ENCODE assay signal across 18 cellular contexts in the genomic region with DNA sequence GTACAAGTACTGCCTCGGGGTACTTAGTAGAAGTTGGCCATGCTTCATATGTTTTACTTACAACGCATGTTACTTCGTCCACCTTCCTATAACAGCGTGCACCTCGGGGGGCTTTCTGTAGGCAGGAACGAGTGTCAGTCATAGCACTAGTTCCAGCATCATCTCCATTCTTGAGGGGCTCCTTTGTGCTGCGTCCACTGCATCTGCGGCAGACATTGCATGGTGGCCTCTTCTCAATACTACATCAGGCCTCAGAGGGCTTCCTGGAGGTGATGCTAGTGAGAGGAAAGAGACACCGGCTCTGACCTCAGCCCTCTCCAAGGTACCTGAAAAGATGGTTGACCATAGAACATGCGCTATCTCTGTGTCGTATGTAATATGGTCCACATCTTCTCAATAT.
DNase-seq lines count a peak whose midpoint lies in the region; ATAC-seq and TF ChIP-seq lines count a peak whose summit lies in the region.
"Had no signal": no experiment of that assay in that cellular context is flagged by ENCODE, and none has a peak within 500 bp of the region (broad histone marks: within the 10 kb centered on the region; RNA-seq: fewer than 3 reads in every experiment).

No MANE protein-coding gene starts in this region.

- peaks cover 20% of the 10 kb centered on the region for H3K9me3 Mint-ChIP-seq in endodermal cell
- peaks cover 5% of the 10 kb centered on the region for H3K9me3 Mint-ChIP-seq in osteocyte (ENCODE audit: unreplicated experiment)
- peaks cover 42% of the 10 kb centered on the region for H3K9me3 Mint-ChIP-seq in GM23338
- H3K9me3 Mint-ChIP-seq: CD8-positive, alpha-beta T cell had no signal

- no peaks in the 10 kb centered on the region for H3K9me2 ChIP-seq in GM23338 (ENCODE audit: insufficient read depth)

- H3K4me1 Mint-ChIP-seq in endodermal cell (no peaks in the 10 kb centered on the region), osteocyte (ENCODE audit: unreplicated experiment) (no peaks in the 10 kb centered on the region), GM23338 (no peaks in the 10 kb centered on the region)
- H3K4me1 Mint-ChIP-seq: B cell had no signal

- no peaks in the 10 kb centered on the region for H3K9me3 ChIP-seq in endodermal cell (ENCODE audit: control insufficient read depth, low read length)
- no peaks in the 10 kb centered on the region for H3K9me3 ChIP-seq in upper lobe of right lung
- H3K9me3 ChIP-seq in tibial nerve = no peaks in the 10 kb centered on the region

- H3K36me3 Mint-ChIP-seq in endodermal cell (ENCODE audit: low read depth) (no peaks in the 10 kb centered on the region), osteocyte (ENCODE audit: unreplicated experiment) (no peaks in the 10 kb centered on the region), GM23338 (ENCODE audit: low read depth) (peaks cover 4% of the 10 kb centered on the region; the same call in 2 of the 3 replicates)
- H3K36me3 Mint-ChIP-seq: CD8-positive, alpha-beta T cell had no signal

- no peaks in the 10 kb centered on the region for H3K4me1 ChIP-seq in endodermal cell (ENCODE audit: control insufficient read depth, insufficient read depth, low read length)
- H3K4me1 ChIP-seq in upper lobe of right lung = no peaks in the 10 kb centered on the region
- H3K4me1 ChIP-seq in tibial nerve = no peaks in the 10 kb centered on the region
- H3K4me1 ChIP-seq in GM23338 (ENCODE audit: insufficient read depth) = no peaks in the 10 kb centered on the region

- 91 to 94% methylated on average over 7 to 11 of the region's 11 CpGs for WGBS in endodermal cell (ENCODE audit: insufficient coverage in 1 of 2, insufficient read length in 1 of 2), 2 experiments
- 89 to 94% methylated on average over 11 of the region's 11 CpGs for WGBS in tibial nerve, 2 donors

- H2AFZ ChIP-seq in GM23338 = no peak overlapping the region

- intact Hi-C loops in cardiac septum (cut with DNase I) = no loop called here
- intact Hi-C loops in left cardiac atrium (cut with DNase I) = no loop called here
- intact Hi-C loops in upper lobe of right lung (cut with DNase I) = no loop called here

- H3K4me3 Mint-ChIP-seq in endodermal cell = no peak overlapping the region
- H3K4me3 Mint-ChIP-seq in osteocyte (ENCODE audit: unreplicated experiment) = no peak overlapping the region
- no peak overlapping the region for H3K4me3 Mint-ChIP-seq in GM23338
- H3K4me3 Mint-ChIP-seq: B cell; CD8-positive, alpha-beta T cell; HFFc6 had no signal

- H3K27ac ChIP-seq in endodermal cell (ENCODE audit: low read depth, low read length) = no peak overlapping the region
- H3K27ac ChIP-seq in upper lobe of right lung = no peak overlapping the region
- H3K27ac ChIP-seq in tibial nerve = no peak overlapping the region
- H3K27ac ChIP-seq in GM23338 (ENCODE audit: low read depth) = no peak overlapping the region
- H3K27ac ChIP-seq: C4-2B had no signal

- no peaks in the 10 kb centered on the region for H3K79me2 ChIP-seq in GM23338 (replicated peaks; ENCODE audit: insufficient read depth)

- H3K27ac Mint-ChIP-seq in endodermal cell = no peak overlapping the region
- H3K27ac Mint-ChIP-seq in osteocyte (ENCODE audit: unreplicated experiment) = no peak overlapping the region
- H3K27ac Mint-ChIP-seq in GM23338 = no peak overlapping the region
- H3K27ac Mint-ChIP-seq: B cell; CD8-positive, alpha-beta T cell; HFFc6 had no signal

- no peak for ATAC-seq in left cardiac atrium
- ATAC-seq in upper lobe of right lung = no peak
- ATAC-seq in GM18517 (IDR thresholded peaks at IDR 0.05; ENCODE audit: unreplicated experiment) = no peak
- ATAC-seq in GM23338 = no peak
- ATAC-seq: CD8-positive, alpha-beta T cell; HepG2 had no signal

- H3K36me3 ChIP-seq in endodermal cell (ENCODE audit: control insufficient read depth, insufficient read depth, low read length) (no peaks in the 10 kb centered on the region), upper lobe of right lung (no peaks in the 10 kb centered on the region), tibial nerve (no peaks in the 10 kb centered on the region), GM23338 (ENCODE audit: insufficient read depth) (no peaks in the 10 kb centered on the region)

- no peak overlapping the region for H3K4me2 ChIP-seq in GM23338

- H3K4me3 ChIP-seq in endodermal cell (ENCODE audit: low read length) (no peak overlapping the region), upper lobe of right lung (no peak overlapping the region), tibial nerve (no peak overlapping the region), GM23338 (no peak overlapping the region)

- no peak for TF ChIP-seq EP300 in tibial nerve (IDR thresholded peaks at IDR 0.05)

- H3K27me3 Mint-ChIP-seq in endodermal cell (ENCODE audit: insufficient read depth) (peaks cover 9% of the 10 kb centered on the region), osteocyte (ENCODE audit: unreplicated experiment) (no peaks in the 10 kb centered on the region), GM23338 (ENCODE audit: insufficient read depth, low read depth, poor library complexity) (peaks cover 7% of the 10 kb centered on the region)

- H3K9ac ChIP-seq in endodermal cell (ENCODE audit: extremely low read depth, low read length, poor library complexity, severe bottlenecking) = no peak overlapping the region

- H4K20me1 ChIP-seq in GM23338 (replicated peaks; ENCODE audit: insufficient read depth) = no peaks in the 10 kb centered on the region

- no peaks in the 10 kb centered on the region for H3K27me3 ChIP-seq in endodermal cell (ENCODE audit: control insufficient read depth, insufficient read depth, low read length, poor library complexity, severe bottlenecking)
- H3K27me3 ChIP-seq in upper lobe of right lung = no peaks in the 10 kb centered on the region
- no peaks in the 10 kb centered on the region for H3K27me3 ChIP-seq in tibial nerve
- no peaks in the 10 kb centered on the region for H3K27me3 ChIP-seq in GM23338 (ENCODE audit: insufficient read depth)

- DNase-seq in cardiac septum (ENCODE audit: low spot score) (peak; percentile 49), left cardiac atrium (no peak), endodermal cell (peak; percentile 17), osteocyte (ENCODE audit: extremely low spot score, unreplicated experiment) (peak; percentile 69), upper lobe of right lung (peak; percentile 15), tibial nerve (ENCODE audit: low spot score in 2 of 2) (no peak), GM23338 (ENCODE audit: low spot score) (no peak)
- DNase-seq: ACHN; CD8-positive, alpha-beta T cell; COR-L47; DMS153; EL; HCEC 1CT; HFFc6 had no signal

- TF ChIP-seq POLR2A in tibial nerve (IDR thresholded peaks at IDR 0.05) = no peak

- H3F3A ChIP-seq in GM23338 (replicated peaks; ENCODE audit: low read depth) = no peaks in the 10 kb centered on the region

- TF ChIP-seq CTCF in endodermal cell (conservative IDR thresholded peaks at IDR 0.05) = no peak
- TF ChIP-seq CTCF in osteocyte (IDR thresholded peaks at IDR 0.05) = no peak
- no peak for TF ChIP-seq CTCF in upper lobe of right lung (IDR thresholded peaks at IDR 0.05)
- no peak for TF ChIP-seq CTCF in tibial nerve (IDR thresholded peaks at IDR 0.05)
- no peak for TF ChIP-seq CTCF in GM23338 (conservative IDR thresholded peaks at IDR 0.05; ENCODE audit: low read depth in 2 of 2)

TF ChIP-seq in GM23338, 12 proteins besides CTCF, POLR2A, EP300 and RAD21 (continues in another document):
- TF ChIP-seq, protein P1, sequence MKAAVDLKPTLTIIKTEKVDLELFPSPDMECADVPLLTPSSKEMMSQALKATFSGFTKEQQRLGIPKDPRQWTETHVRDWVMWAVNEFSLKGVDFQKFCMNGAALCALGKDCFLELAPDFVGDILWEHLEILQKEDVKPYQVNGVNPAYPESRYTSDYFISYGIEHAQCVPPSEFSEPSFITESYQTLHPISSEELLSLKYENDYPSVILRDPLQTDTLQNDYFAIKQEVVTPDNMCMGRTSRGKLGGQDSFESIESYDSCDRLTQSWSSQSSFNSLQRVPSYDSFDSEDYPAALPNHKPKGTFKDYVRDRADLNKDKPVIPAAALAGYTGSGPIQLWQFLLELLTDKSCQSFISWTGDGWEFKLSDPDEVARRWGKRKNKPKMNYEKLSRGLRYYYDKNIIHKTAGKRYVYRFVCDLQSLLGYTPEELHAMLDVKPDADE (IDR thresholded peaks at IDR 0.05) = no peak
- TF ChIP-seq ZNF331 (CRISPR knock-in tag; IDR thresholded peaks at IDR 0.05; ENCODE audit: low read depth) = no peak
- no peak for TF ChIP-seq ZNF114 (CRISPR knock-in tag; IDR thresholded peaks at IDR 0.05)
- no peak for TF ChIP-seq JUNB (IDR thresholded peaks at IDR 0.05; ENCODE audit: unreplicated experiment)
- no peak for TF ChIP-seq STAT1 (IDR thresholded peaks at IDR 0.05; ENCODE audit: unreplicated experiment)
- TF ChIP-seq EZH2phosphoT487 (IDR thresholded peaks at IDR 0.05; ENCODE audit: unreplicated experiment) = no peak

Comparison
In these comparisons a context has a peak if more than half of its experiments do, and no peak if none do; other contexts are left out.
1. DNase-seq: peak in cardiac septum (single experiment), endodermal cell (single experiment), osteocyte (single experiment) and upper lobe of right lung (single experiment); none in left cardiac atrium (single experiment), tibial nerve (0 of 2) and GM23338 (single experiment).